Comparison of ENCODE assay signal across 8 cellular contexts in genomic region chr12:105874121-105874520, GRCh38.
"Had no signal": no experiment of that assay in that cellular context is flagged by ENCODE, and none has a peak within 500 bp of the region (broad histone marks: within the 10 kb centered on the region; RNA-seq: fewer than 3 reads in every experiment).

No MANE protein-coding gene starts in this region.

- H3K9me3 ChIP-seq: HAP-1 had no signal

- H3K27ac ChIP-seq: GM23248 had no signal

- H3K4me3 ChIP-seq: GM23248, HAP-1, K562 had no signal

- ATAC-seq: HCT116, K562 had no signal

- H3K36me3 ChIP-seq: HAP-1 had no signal

- DNase-seq: GM23248, GOT3, H7, HFFc6, IMR-90 had no signal

- H2AFZ ChIP-seq: GM23248 had no signal

- H3K9ac ChIP-seq: GM23248 had no signal
